7 cellular contexts compared by ENCODE assay signal in genomic region chr7:36283711-36284130, GRCh38.
DNase-seq lines count a peak whose midpoint lies in the region; ATAC-seq and TF ChIP-seq lines count a peak whose summit lies in the region.

No MANE protein-coding gene starts in this region.

- DNase-seq in UCSD-AML1 (lab: John Stamatoyannopoulos, UW; ENCODE audit: unreplicated experiment): peak; percentile 55
- peak; percentile 86 for DNase-seq in medulla oblongata (ENCODE audit: extremely low spot score)
- no peak for DNase-seq in foreskin keratinocyte
- DNase-seq in activated effector memory CD4-positive, alpha-beta T cell treated with Interleukin-2 at 50 U/mL for 16 hours: no peak
- no peak for DNase-seq in activated CD4-positive, CD25-positive, alpha-beta regulatory T cell treated with anti-CD3 and anti-CD28 coated beads, Interleukin-2, amount 50 U/mL, for 72 hours

- no peak overlapping the region for H3K27ac ChIP-seq in foreskin keratinocyte

- H3K27me3 ChIP-seq in foreskin keratinocyte: no peaks in the 10 kb centered on the region

- ATAC-seq in GM19035 (IDR thresholded peaks at IDR 0.05; ENCODE audit: unreplicated experiment) (peak; percentile 54), HG03066 (IDR thresholded peaks at IDR 0.05; ENCODE audit: low read depth, unreplicated experiment) (peak; percentile 49), foreskin keratinocyte (no peak)

- no peak for TF ChIP-seq CTCF in foreskin keratinocyte (conservative IDR thresholded peaks at IDR 0.05)

- peaks cover 10% of the 10 kb centered on the region for H3K4me1 ChIP-seq in foreskin keratinocyte

Comparison
In these comparisons a context has a peak if more than half of its experiments do, and no peak if none do; other contexts are left out.
1. DNase-seq: peak in UCSD-AML1 (single experiment) and medulla oblongata (single experiment); none in foreskin keratinocyte (0 of 2), activated effector memory CD4-positive, alpha-beta T cell treated with Interleukin-2 at 50 U/mL for 16 hours (single experiment) and activated CD4-positive, CD25-positive, alpha-beta regulatory T cell treated with anti-CD3 and anti-CD28 coated beads, Interleukin-2, amount 50 U/mL, for 72 hours (single experiment).